In genomic region chr19:8608858-8609209, GRCh38 we compare ENCODE assay signal across 9 cellular contexts. TPM values are rescaled to one million over a fixed set of nuclear protein-coding genes. Genes with fewer than 3 reads are reported as not detected.
A peak's percentile ranks its signal among the peaks of the same experiment; 100 is the strongest.
DNase-seq lines count a peak whose midpoint lies in the region; ATAC-seq and TF ChIP-seq lines count a peak whose summit lies in the region.
"Had no signal": no experiment of that assay in that cellular context is flagged by ENCODE, and none has a peak within 500 bp of the region (broad histone marks: within the 10 kb centered on the region; RNA-seq: fewer than 3 reads in every experiment).

No MANE protein-coding gene starts in this region.

- no peaks in the 10 kb centered on the region for H3K27me3 ChIP-seq in CD8-positive, alpha-beta memory T cell (ENCODE audit: insufficient read depth, low read length, poor library complexity, severe bottlenecking)
- peaks cover 0 to 16% (median 11%) of the 10 kb centered on the region in 3 donors for H3K27me3 ChIP-seq in psoas muscle (ENCODE audit: insufficient read depth in 3 of 3, low read length in 2 of 3)

- intact Hi-C loops in psoas muscle (cut with DNase I), result no loop called here

- WGBS in psoas muscle, 3 donors, result 34 to 57% (median 56%) methylated on average over 5 of the region's 5 CpGs

- H3K9me3 ChIP-seq in CD8-positive, alpha-beta memory T cell (ENCODE audit: low read length), result no peaks in the 10 kb centered on the region
- no peaks in the 10 kb centered on the region for H3K9me3 ChIP-seq in psoas muscle

- peak overlapping the region; percentile 78 to 92 (median 87) for H3K4me3 Mint-ChIP-seq in CD8-positive, alpha-beta memory T cell

- CTCF ChIA-PET in CD8-positive, alpha-beta memory T cell (lab: Charles Lee), result no interaction called here

- ATAC-seq in psoas muscle (no peak), GM21723 (IDR thresholded peaks at IDR 0.05; ENCODE audit: unreplicated experiment) (no peak)

- H3K9me3 Mint-ChIP-seq in CD8-positive, alpha-beta memory T cell, result peaks cover 0 to 2% (median 2%) of the 10 kb centered on the region in 5 donors

- no peak overlapping the region for H3K27ac ChIP-seq in CD8-positive, alpha-beta memory T cell (ENCODE audit: low read depth, low read length)
- H3K27ac ChIP-seq in psoas muscle, result no peak overlapping the region
- H3K27ac ChIP-seq in substantia nigra (ENCODE audit: low read depth, low read length, poor library complexity, severe bottlenecking), result no peak overlapping the region

- peaks cover 35% of the 10 kb centered on the region for H3K4me1 ChIP-seq in CD8-positive, alpha-beta memory T cell (ENCODE audit: insufficient read depth, low read length)
- H3K4me1 ChIP-seq in psoas muscle, result no peaks in the 10 kb centered on the region

- H3K27ac Mint-ChIP-seq in CD8-positive, alpha-beta memory T cell, result peak overlapping the region in 6 of 8 donors; percentile 46 to 89 (median 80)

- POLR2A ChIA-PET in CD8-positive, alpha-beta memory T cell (lab: Charles Lee), result no interaction called here

- peaks cover 0 to 7% of the 10 kb centered on the region in 2 donors for H3K27me3 Mint-ChIP-seq in CD8-positive, alpha-beta memory T cell

- no peak overlapping the region for H3K4me3 ChIP-seq in CD8-positive, alpha-beta memory T cell (ENCODE audit: low read length)
- H3K4me3 ChIP-seq in WI38 (ENCODE audit: low read depth, low read length) (peak overlapping the region; percentile 69; the same call in 1 of the 2 replicates), fibroblast of villous mesenchyme (ENCODE audit: low read depth, low read length) (peak overlapping the region; percentile 83), psoas muscle (peak overlapping the region; percentile 66)

- no peak for DNase-seq in CD8-positive, alpha-beta memory T cell
- no peak for DNase-seq in fibroblast of villous mesenchyme (ENCODE audit: low read depth)
- DNase-seq in psoas muscle, result no peak
- DNase-seq in substantia nigra (lab: John Stamatoyannopoulos, UW), result no peak
- no peak for DNase-seq in UCSD-AML1 (lab: John Stamatoyannopoulos, UW; ENCODE audit: unreplicated experiment)
- DNase-seq in NCI-H1048 (lab: John Stamatoyannopoulos, UW), result no peak

- no peak for TF ChIP-seq CTCF in WI38 (IDR thresholded peaks at IDR 0.05; ENCODE audit: low read depth, low read length)
- no peak for TF ChIP-seq CTCF in fibroblast of villous mesenchyme (IDR thresholded peaks at IDR 0.05; ENCODE audit: insufficient read depth, low read depth, low read length)
- no peak for TF ChIP-seq CTCF in psoas muscle (IDR thresholded peaks at IDR 0.05)

- no peaks in the 10 kb centered on the region for H3K36me3 ChIP-seq in CD8-positive, alpha-beta memory T cell (ENCODE audit: insufficient read depth, low read length)
- no peaks in the 10 kb centered on the region for H3K36me3 ChIP-seq in psoas muscle (ENCODE audit: insufficient read depth in 1 of 2, low read depth in 1 of 2)

- peaks cover 25 to 48% (median 35%) of the 10 kb centered on the region in 3 donors for H3K4me1 Mint-ChIP-seq in CD8-positive, alpha-beta memory T cell

- peaks cover 0 to 31% (median 0%) of the 10 kb centered on the region in 3 donors for H3K36me3 Mint-ChIP-seq in CD8-positive, alpha-beta memory T cell

RNA-seq across cellular contexts. Expression of gene ADAMTS10, which starts 1.7 kb away (rescaled TPM):
- 10 to 100 TPM; 13.2 to 16.2 TPM for total RNA-seq in CD8-positive, alpha-beta memory T cell
- polyA plus RNA-seq in CD8-positive, alpha-beta memory T cell, result 1.3 TPM
- total RNA-seq in fibroblast of villous mesenchyme (7.3 and 19.3 TPM in 2 replicates), psoas muscle (1 to 10 TPM; 1.9 to 8.2 (median 3.8) TPM)
- polyA plus RNA-seq in psoas muscle, result 1 to 10 TPM; 3.4 to 3.8 (median 3.4) TPM

RNA-seq across cellular contexts. Expression of gene NFILZ, which starts 21.6 kb away (rescaled TPM):
- not detected for total RNA-seq in CD8-positive, alpha-beta memory T cell
- not detected for polyA plus RNA-seq in CD8-positive, alpha-beta memory T cell
- not detected in 2 replicates for total RNA-seq in fibroblast of villous mesenchyme
- not detected for total RNA-seq in psoas muscle
- polyA plus RNA-seq in psoas muscle, result not detected
- total RNA-seq: M059J had no signal

RNA-seq across cellular contexts. Expression of gene MYO1F, which starts 31.6 kb away (rescaled TPM):
- 10 to 100 TPM; 68.0 to 81.3 TPM for total RNA-seq in CD8-positive, alpha-beta memory T cell
- 161 TPM for polyA plus RNA-seq in CD8-positive, alpha-beta memory T cell
- total RNA-seq in fibroblast of villous mesenchyme, result 0.32 and 1.3 TPM in 2 replicates
- 1 to 10 TPM; 3.5 to 6.3 (median 5.2) TPM for total RNA-seq in psoas muscle
- 1 to 10 TPM in 2 of 3 donors, under 1 TPM in 1; 1.00 to 1.0 (median 1.0) TPM for polyA plus RNA-seq in psoas muscle

Comparison
In these comparisons a context has a peak if more than half of its experiments do, and no peak if none do; other contexts are left out.
1. RNA of gene MYO1F, which starts 31.6 kb away (total RNA-seq): 68.0 to 81.3 TPM in CD8-positive, alpha-beta memory T cell; 3.5 to 6.3 TPM in psoas muscle and 0.32 to 1.3 TPM in fibroblast of villous mesenchyme; every median in the first group is over 4 times any median in the second.